ENCODE assay signal across 14 cellular contexts in the genomic region with DNA sequence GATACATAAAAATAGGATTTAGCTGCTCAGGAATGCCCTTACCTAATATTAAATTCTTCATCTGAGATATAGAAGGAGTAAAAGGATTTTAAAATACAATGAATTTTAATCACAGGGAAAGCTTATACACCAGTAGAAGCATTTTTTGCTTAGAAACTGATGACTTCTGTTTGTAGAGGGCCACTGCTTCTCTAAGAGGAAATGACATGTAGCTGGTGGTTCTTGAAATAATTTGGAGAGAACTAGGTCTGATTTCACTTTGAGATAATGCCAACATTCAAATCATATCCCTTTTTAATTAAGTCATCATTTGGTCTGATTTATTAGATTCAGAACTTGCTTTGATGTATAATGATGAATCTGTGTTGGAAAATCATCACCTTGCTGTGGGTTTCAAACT.
A peak's percentile ranks its signal among the peaks of the same experiment; 100 is the strongest.
DNase-seq lines count a peak whose midpoint lies in the region; ATAC-seq and TF ChIP-seq lines count a peak whose summit lies in the region.
"Had no signal": no experiment of that assay in that cellular context is flagged by ENCODE, and none has a peak within 500 bp of the region (broad histone marks: within the 10 kb centered on the region; RNA-seq: fewer than 3 reads in every experiment).

No MANE protein-coding gene starts in this region.

- H3K27me3 ChIP-seq in naive thymus-derived CD4-positive, alpha-beta T cell (ENCODE audit: control insufficient read depth in 2 of 2, insufficient read depth in 2 of 2, low read length in 2 of 2): no peaks in the 10 kb centered on the region
- no peaks in the 10 kb centered on the region for H3K27me3 ChIP-seq in thyroid gland
- H3K27me3 ChIP-seq: colonic mucosa, foreskin keratinocyte, right lobe of liver had no signal

- peak; percentile 18 for ATAC-seq in GM18868 (IDR thresholded peaks at IDR 0.05; ENCODE audit: unreplicated experiment)
- ATAC-seq in activated CD8-positive, alpha-beta T cell treated with anti-CD3 and anti-CD28 coated beads for 36 hours: no peak
- no peak for ATAC-seq in naive thymus-derived CD4-positive, alpha-beta T cell
- ATAC-seq: foreskin keratinocyte, HCT116, right lobe of liver had no signal

- no TSS peak for BruUV-seq in Calu3 (replicated peaks; lab: Mats Ljungman, UMichigan)

- TF ChIP-seq CTCF in activated CD8-positive, alpha-beta T cell treated with anti-CD3 and anti-CD28 coated beads for 36 hours (IDR thresholded peaks at IDR 0.05): no peak
- TF ChIP-seq CTCF in thyroid gland (IDR thresholded peaks at IDR 0.05) (no peak), Calu3 (IDR thresholded peaks at IDR 0.05; ENCODE audit: unreplicated experiment) (no peak)

- peak overlapping the region; percentile 58 for H3K27ac Mint-ChIP-seq in activated CD4-positive, alpha-beta T cell treated with anti-CD3 and anti-CD28 coated beads, Interleukin-2, amount 10 ng/mL, durations not matched to agents 7 days and 5 days
- peak overlapping the region; percentile 73 for H3K27ac Mint-ChIP-seq in activated CD8-positive, alpha-beta T cell treated with anti-CD3 and anti-CD28 coated beads for 36 hours
- H3K27ac Mint-ChIP-seq in naive thymus-derived CD4-positive, alpha-beta T cell: peak overlapping the region; percentile 23 to 76 (median 54)
- H3K27ac Mint-ChIP-seq in Calu3 (ENCODE audit: unreplicated experiment): no peak overlapping the region

- no peak overlapping the region for H3K27ac ChIP-seq in naive thymus-derived CD4-positive, alpha-beta T cell (ENCODE audit: low read depth, low read length)
- peak overlapping the region in 1 of 3 donors; percentile 7 for H3K27ac ChIP-seq in thyroid gland
- H3K27ac ChIP-seq: colonic mucosa, foreskin keratinocyte, right lobe of liver had no signal

- H3K4me3 Mint-ChIP-seq in activated CD4-positive, alpha-beta T cell treated with anti-CD3 and anti-CD28 coated beads, Interleukin-2, amount 10 ng/mL, durations not matched to agents 7 days and 5 days: no peak overlapping the region
- no peak overlapping the region for H3K4me3 Mint-ChIP-seq in activated CD8-positive, alpha-beta T cell treated with anti-CD3 and anti-CD28 coated beads for 36 hours
- H3K4me3 Mint-ChIP-seq in naive thymus-derived CD4-positive, alpha-beta T cell: no peak overlapping the region
- H3K4me3 Mint-ChIP-seq in Calu3 (ENCODE audit: low read depth, unreplicated experiment): no peak overlapping the region

- H3K27me3 Mint-ChIP-seq in activated CD4-positive, alpha-beta T cell treated with anti-CD3 and anti-CD28 coated beads, Interleukin-2, amount 10 ng/mL, durations not matched to agents 7 days and 5 days: no peaks in the 10 kb centered on the region
- no peaks in the 10 kb centered on the region for H3K27me3 Mint-ChIP-seq in activated CD8-positive, alpha-beta T cell treated with anti-CD3 and anti-CD28 coated beads for 36 hours
- no peaks in the 10 kb centered on the region for H3K27me3 Mint-ChIP-seq in naive thymus-derived CD4-positive, alpha-beta T cell
- H3K27me3 Mint-ChIP-seq in Calu3 (ENCODE audit: unreplicated experiment): no peaks in the 10 kb centered on the region

- no peaks in the 10 kb centered on the region for H3K9me3 ChIP-seq in naive thymus-derived CD4-positive, alpha-beta T cell (ENCODE audit: control insufficient read depth in 2 of 3, low read length in 3 of 3)
- no peaks in the 10 kb centered on the region for H3K9me3 ChIP-seq in thyroid gland
- H3K9me3 ChIP-seq: colonic mucosa, right lobe of liver had no signal

- peaks cover 29 to 81% (median 71%) of the 10 kb centered on the region in 3 experiments for H3K36me3 ChIP-seq in naive thymus-derived CD4-positive, alpha-beta T cell (ENCODE audit: control insufficient read depth in 2 of 3, insufficient read depth in 3 of 3, low read length in 3 of 3)
- H3K36me3 ChIP-seq in thyroid gland: peaks cover 21 to 25% of the 10 kb centered on the region in 2 donors
- H3K36me3 ChIP-seq: colonic mucosa had no signal

- CTCF ChIA-PET in activated CD4-positive, alpha-beta T cell treated with anti-CD3 and anti-CD28 coated beads, Interleukin-2, amount 10 ng/mL, durations not matched to agents 7 days and 5 days (lab: Charles Lee): interaction anchor here (1.2 to 2.2 kb wide), 4 partner anchors 11 to 79 kb away, joined by 3 to 10 read pairs (median 6); no protein-coding TSS in a partner anchor
- CTCF ChIA-PET in activated CD8-positive, alpha-beta T cell treated with anti-CD3 and anti-CD28 coated beads for 36 hours (lab: Charles Lee): interaction anchor here (1.0 to 10.8 kb wide), 11 partner anchors 9 to 124 kb away, joined by 3 to 101 read pairs (median 7); no protein-coding TSS in a partner anchor
- CTCF ChIA-PET in naive thymus-derived CD4-positive, alpha-beta T cell (lab: Charles Lee): interaction anchor here (0.6 to 2.3 kb wide), 4 partner anchors 17 to 115 kb away, joined by 3 to 7 read pairs (median 4); no protein-coding TSS in a partner anchor
- CTCF ChIA-PET in Calu3 (lab: Charles Lee): no interaction called here

- DNase-seq in activated CD4-positive, alpha-beta T cell treated with anti-CD3 and anti-CD28 coated beads, Interleukin-2, amount 10 ng/mL, durations not matched to agents 7 days and 5 days: no peak
- DNase-seq in activated CD4-positive, alpha-beta T cell treated with anti-CD3 and anti-CD28 coated beads for 48 hours: no peak
- DNase-seq in activated CD8-positive, alpha-beta T cell treated with anti-CD3 and anti-CD28 coated beads for 36 hours: no peak
- DNase-seq in naive thymus-derived CD4-positive, alpha-beta T cell: no peak
- no peak for DNase-seq in thyroid gland
- DNase-seq in Calu3: no peak
- DNase-seq in NCI-H1694 treated with DMSO at 0.1 percent for 48 hours (lab: John Stamatoyannopoulos, UW): no peak
- DNase-seq: ACHN, colonic mucosa, foreskin keratinocyte, NCI-H1694, right lobe of liver had no signal

- POLR2A ChIA-PET in activated CD4-positive, alpha-beta T cell treated with anti-CD3 and anti-CD28 coated beads, Interleukin-2, amount 10 ng/mL, durations not matched to agents 7 days and 5 days (lab: Charles Lee): no interaction called here
- POLR2A ChIA-PET in activated CD8-positive, alpha-beta T cell treated with anti-CD3 and anti-CD28 coated beads for 36 hours (lab: Charles Lee): interaction anchor here (0.9 to 4.9 kb wide), 2 partner anchors 15 to 31 kb away, joined by 5 to 35 read pairs; no protein-coding TSS in a partner anchor
- POLR2A ChIA-PET in naive thymus-derived CD4-positive, alpha-beta T cell (lab: Charles Lee): interaction anchor here (0.8 to 1.6 kb wide), 3 partner anchors 9 to 78 kb away, joined by 3 to 7 read pairs (median 3); no protein-coding TSS in a partner anchor

- H3K4me3 ChIP-seq in naive thymus-derived CD4-positive, alpha-beta T cell (ENCODE audit: low read length): no peak overlapping the region
- H3K4me3 ChIP-seq in thyroid gland (replicated peaks in 1 of 3): no peak overlapping the region
- H3K4me3 ChIP-seq: colonic mucosa, right lobe of liver had no signal

- no peak for TF ChIP-seq POLR2A in thyroid gland (IDR thresholded peaks at IDR 0.05)

- peaks cover 35 to 36% of the 10 kb centered on the region in 2 donors for H3K4me1 ChIP-seq in naive thymus-derived CD4-positive, alpha-beta T cell (ENCODE audit: control insufficient read depth in 2 of 2, insufficient read depth in 2 of 2, low read length in 2 of 2)
- peaks cover 0 to 5% of the 10 kb centered on the region in 2 donors for H3K4me1 ChIP-seq in thyroid gland
- H3K4me1 ChIP-seq: colonic mucosa, foreskin keratinocyte, right lobe of liver had no signal

- H3K4me1 Mint-ChIP-seq in activated CD4-positive, alpha-beta T cell treated with anti-CD3 and anti-CD28 coated beads, Interleukin-2, amount 10 ng/mL, durations not matched to agents 7 days and 5 days: peaks cover 72% of the 10 kb centered on the region
- peaks cover 87% of the 10 kb centered on the region for H3K4me1 Mint-ChIP-seq in activated CD8-positive, alpha-beta T cell treated with anti-CD3 and anti-CD28 coated beads for 36 hours (ENCODE audit: low read depth)
- H3K4me1 Mint-ChIP-seq in naive thymus-derived CD4-positive, alpha-beta T cell: peaks cover 37 to 74% (median 70%) of the 10 kb centered on the region in 7 donors
- peaks cover 7% of the 10 kb centered on the region for H3K4me1 Mint-ChIP-seq in Calu3 (ENCODE audit: low read depth, unreplicated experiment)

- peaks cover 89% of the 10 kb centered on the region for H3K36me3 Mint-ChIP-seq in activated CD4-positive, alpha-beta T cell treated with anti-CD3 and anti-CD28 coated beads, Interleukin-2, amount 10 ng/mL, durations not matched to agents 7 days and 5 days (ENCODE audit: low read depth)
- H3K36me3 Mint-ChIP-seq in activated CD8-positive, alpha-beta T cell treated with anti-CD3 and anti-CD28 coated beads for 36 hours (ENCODE audit: low read depth): peaks cover 91% of the 10 kb centered on the region
- H3K36me3 Mint-ChIP-seq in naive thymus-derived CD4-positive, alpha-beta T cell: peaks cover 53 to 76% (median 65%) of the 10 kb centered on the region in 5 donors
- H3K36me3 Mint-ChIP-seq in Calu3 (ENCODE audit: insufficient read depth, unreplicated experiment): no peaks in the 10 kb centered on the region

- no peaks in the 10 kb centered on the region for H3K9me3 Mint-ChIP-seq in activated CD4-positive, alpha-beta T cell treated with anti-CD3 and anti-CD28 coated beads, Interleukin-2, amount 10 ng/mL, durations not matched to agents 7 days and 5 days
- peaks cover 2% of the 10 kb centered on the region for H3K9me3 Mint-ChIP-seq in activated CD8-positive, alpha-beta T cell treated with anti-CD3 and anti-CD28 coated beads for 36 hours
- peaks cover 0 to 1% (median 0%) of the 10 kb centered on the region in 11 donors for H3K9me3 Mint-ChIP-seq in naive thymus-derived CD4-positive, alpha-beta T cell
- no peaks in the 10 kb centered on the region for H3K9me3 Mint-ChIP-seq in Calu3 (ENCODE audit: low read depth, unreplicated experiment)

- intact Hi-C loops in activated CD8-positive, alpha-beta T cell treated with anti-CD3 and anti-CD28 coated beads for 36 hours (cut with micrococcal nuclease): no loop called here
- intact Hi-C loops in naive thymus-derived CD4-positive, alpha-beta T cell (cut with micrococcal nuclease): loop anchor here (1.0 to 2.0 kb wide), 2 partner anchors 8 to 15 kb away; no protein-coding TSS in a partner anchor
- intact Hi-C loops in thyroid gland (cut with DNase I) (no loop called here), Calu3 (cut with micrococcal nuclease; ENCODE audit: unreplicated experiment) (no loop called here)

Comparison
In these comparisons a context has a peak if more than half of its experiments do, and no peak if none do; other contexts are left out.
1. intact Hi-C loops: an anchor here in naive thymus-derived CD4-positive, alpha-beta T cell (1.0 to 2.0 kb wide); none called in activated CD8-positive, alpha-beta T cell treated with anti-CD3 and anti-CD28 coated beads for 36 hours, thyroid gland and Calu3.